Comparison of ENCODE assay signal across 18 cellular contexts in genomic region chr3:9110802-9111201, GRCh38.
DNase-seq lines count a peak whose midpoint lies in the region; ATAC-seq, FAIRE-seq and TF ChIP-seq lines count a peak whose summit lies in the region.
"Had no signal": no experiment of that assay in that cellular context is flagged by ENCODE, and none has a peak within 500 bp of the region (broad histone marks: within the 10 kb centered on the region; RNA-seq: fewer than 3 reads in every experiment).

No MANE protein-coding gene starts in this region.

- 98% methylated on average over 5 of the region's 5 CpGs; no CpG with 5 or more reads in 1 of the 2 experiments for WGBS in H1 (ENCODE audit: extremely low coverage in 1 of 2, insufficient coverage in 1 of 2, insufficient read length in 1 of 2, insufficient replicate concordance in 2 of 2, low coverage in 1 of 2, low lambda C conversion rate in 2 of 2, missing lambda C conversion rate in 1 of 2), 2 experiments

- H3K79me2 ChIP-seq in H1 (ENCODE audit: control insufficient read depth in 1 of 2, insufficient read depth in 2 of 2, low read length in 2 of 2) (no peaks in the 10 kb centered on the region), osteoblast (ENCODE audit: insufficient read depth, low read length) (no peaks in the 10 kb centered on the region)

- H2BK20ac ChIP-seq in H1 (ENCODE audit: low read length), result no peak overlapping the region; the same call in 1 of the 2 replicates

- H3K4me2 ChIP-seq in BLaER1 (peak overlapping the region; percentile 61), H1 (ENCODE audit: insufficient read depth in 1 of 2, low read depth in 2 of 2, low read length in 2 of 2) (no peak overlapping the region), osteoblast (ENCODE audit: insufficient read depth, low read length) (no peak overlapping the region)
- H3K4me2 ChIP-seq: A549, KMS-11 had no signal

- no peak overlapping the region for H3K56ac ChIP-seq in H1 (replicated peaks; ENCODE audit: insufficient read length, low read depth, low read length)

- H4K20me1 ChIP-seq in BLaER1 (no peaks in the 10 kb centered on the region), H1 (replicated peaks in 1 of 2; ENCODE audit: control insufficient read depth in 1 of 2, insufficient read depth in 2 of 2, low read length in 2 of 2) (no peaks in the 10 kb centered on the region), osteoblast (ENCODE audit: insufficient read depth, low read length) (no peaks in the 10 kb centered on the region)

- no peak overlapping the region for H2AK5ac ChIP-seq in H1 (ENCODE audit: low read depth, low read length)

- H2BK120ac ChIP-seq in H1 (replicated peaks; ENCODE audit: low read depth, low read length), result no peak overlapping the region

- no peak overlapping the region for H3K14ac ChIP-seq in H1 (ENCODE audit: insufficient read length)

- H3K27ac ChIP-seq in BLaER1 (peak overlapping the region; percentile 16; the same call in 1 of the 2 replicates), H1 (ENCODE audit: low read depth, low read length) (no peak overlapping the region), osteoblast (ENCODE audit: low read depth, low read length) (no peak overlapping the region)
- H3K27ac ChIP-seq: A549, GM23248, KMS-11 had no signal

- H3K4me1 ChIP-seq in BLaER1, result peaks cover 28% of the 10 kb centered on the region
- H3K4me1 ChIP-seq in H1 (replicated peaks in 1 of 4; ENCODE audit: control insufficient read depth in 3 of 4, insufficient read depth in 4 of 4, low read length in 3 of 4), result peaks cover 0 to 5% (median 1%) of the 10 kb centered on the region in 4 experiments; a peak in 3 of 7 replicates
- H3K4me1 ChIP-seq in osteoblast (ENCODE audit: insufficient read depth, low read length), result no peaks in the 10 kb centered on the region
- H3K4me1 ChIP-seq: A549, Caco-2 had no signal

- H4K5ac ChIP-seq in H1 (ENCODE audit: insufficient read length, low read depth, low read length), result no peak overlapping the region

- H3K4me3 ChIP-seq in BLaER1 (no peak overlapping the region), H1 (ENCODE audit: extremely low read depth in 1 of 4, insufficient read depth in 2 of 4, low read depth in 3 of 4, low read length in 4 of 4) (no peak overlapping the region), osteoblast (ENCODE audit: insufficient read depth, low read length) (no peak overlapping the region)
- H3K4me3 ChIP-seq: A549, GM23248 had no signal

- no peak for TF ChIP-seq RAD21 in H1 (IDR thresholded peaks at IDR 0.05 in 1 of 2, conservative IDR thresholded peaks at IDR 0.05 in 1 of 2; ENCODE audit: low read depth in 2 of 2, low read length in 2 of 2)

- H3K9me3 ChIP-seq in BLaER1 (peaks cover 10% of the 10 kb centered on the region; the same call in 1 of the 2 replicates), H1 (ENCODE audit: insufficient read depth in 2 of 2, low read depth in 1 of 2, low read length in 1 of 2) (no peaks in the 10 kb centered on the region), osteoblast (ENCODE audit: low read depth, low read length) (no peaks in the 10 kb centered on the region)
- H3K9me3 ChIP-seq: A549, Caco-2 had no signal

- H2AFZ ChIP-seq in H1 (ENCODE audit: low read length) (no peak overlapping the region), osteoblast (ENCODE audit: low read length) (no peak overlapping the region)
- H2AFZ ChIP-seq: GM23248 had no signal

- CTCF ChIA-PET in H1 (lab: Charles Lee; ENCODE audit: partially characterized antibody), result interaction anchor here (0.8 to 6.3 kb wide), 26 partner anchors 8 to 192 kb away, joined by 3 to 79 read pairs (median 10); no protein-coding TSS in a partner anchor

- H3K36me3 ChIP-seq in BLaER1, result no peaks in the 10 kb centered on the region
- H3K36me3 ChIP-seq in H1 (ENCODE audit: control insufficient read depth in 2 of 4, insufficient read depth in 4 of 4, low read length in 3 of 4), result no peaks in the 10 kb centered on the region
- H3K36me3 ChIP-seq in osteoblast (ENCODE audit: insufficient read depth, low read length), result no peaks in the 10 kb centered on the region

- H2BK15ac ChIP-seq in H1 (ENCODE audit: low read length), result no peak overlapping the region

- no peak for TF ChIP-seq EP300 in H1 (IDR thresholded peaks at IDR 0.05; ENCODE audit: borderline replicate concordance in 1 of 2, low read depth in 2 of 2, low read length in 2 of 2)

- DNase-seq in M059J (ENCODE audit: low read depth) (peak; percentile 9), H1 (ENCODE audit: low read depth in 1 of 2, low spot score in 2 of 2) (no peak), osteoblast (ENCODE audit: insufficient read length, low spot score, missing footprints) (peak; percentile 59), GF-D8 (lab: John Stamatoyannopoulos, UW) (no peak), kidney tubule cell (ENCODE audit: low spot score) (no peak), NCI-H1436 treated with DMSO at 0.1 percent for 48 hours (lab: John Stamatoyannopoulos, UW) (no peak)
- DNase-seq: Caco-2, DMS153, GM23248, NCI-H1092, NCI-H1694, NCI-H2227 treated with DMSO at 0.1 percent for 48 hours, NCI-H526, SIG-M5 had no signal

- no peak for ATAC-seq in GM21515 (IDR thresholded peaks at IDR 0.05; ENCODE audit: unreplicated experiment)

- H3K9ac ChIP-seq in BLaER1 (no peak overlapping the region), H1 (replicated peaks in 1 of 4; ENCODE audit: extremely low read depth in 1 of 4, low read depth in 3 of 4, low read length in 3 of 4) (no peak overlapping the region)
- H3K9ac ChIP-seq: GM23248, KMS-11 had no signal

- POLR2A ChIA-PET in H1 (lab: Charles Lee; ENCODE audit: partially characterized antibody), result interaction anchor here (2.6 kb wide), 1 partner anchor 8 kb away, joined by 10 read pairs; no protein-coding TSS in a partner anchor

- no peak overlapping the region for H2BK5ac ChIP-seq in H1 (ENCODE audit: low read depth, low read length)

- 0 out of 2 replicates have a peak overlapping the region, but pooled peaks have one; percentile 9 for H2BK12ac ChIP-seq in H1 (ENCODE audit: low read depth, low read length)

- no peak overlapping the region; the same call in 1 of the 2 replicates for H3K18ac ChIP-seq in H1 (ENCODE audit: extremely low read depth, low read length)

- H3K4ac ChIP-seq in H1 (replicated peaks; ENCODE audit: insufficient read length, low read depth, low read length), result no peak overlapping the region

- H4K91ac ChIP-seq in H1 (replicated peaks; ENCODE audit: insufficient read length, low read length), result no peak overlapping the region

- no peak for TF ChIP-seq POLR2A in H1 (IDR thresholded peaks at IDR 0.05; ENCODE audit: control extremely low read depth in 1 of 2, low read depth in 2 of 2, low read length in 2 of 2)

- H4K8ac ChIP-seq in H1 (ENCODE audit: extremely low read depth, insufficient read depth, low read length), result no peak overlapping the region

- H3K79me1 ChIP-seq in H1 (ENCODE audit: low read depth, low read length), result no peaks in the 10 kb centered on the region

- no peak for FAIRE-seq in H1 (lab: Jason Lieb, UNC)
- FAIRE-seq: A549 had no signal

- H3K23ac ChIP-seq in H1 (ENCODE audit: insufficient read length), result no peak overlapping the region

- H3K27me3 ChIP-seq in BLaER1 (no peaks in the 10 kb centered on the region), H1 (replicated peaks in 1 of 4; ENCODE audit: control insufficient read depth in 3 of 4, extremely low read depth in 1 of 4, insufficient read depth in 3 of 4, low read length in 3 of 4) (no peaks in the 10 kb centered on the region), osteoblast (ENCODE audit: insufficient read depth, low read length) (no peaks in the 10 kb centered on the region)

- H3K23me2 ChIP-seq in H1 (ENCODE audit: low read depth, low read length), result no peaks in the 10 kb centered on the region; the same call in 1 of the 2 replicates

- TF ChIP-seq CTCF in H1 (IDR thresholded peaks at IDR 0.05; ENCODE audit: control extremely low read depth in 1 of 3, insufficient read depth in 1 of 3, low read depth in 1 of 3, low read length in 3 of 3) (no peak), osteoblast (IDR thresholded peaks at IDR 0.05; ENCODE audit: extremely low read depth, low read depth, low read length) (no peak)

TF ChIP-seq in H1, 55 proteins besides CTCF, POLR2A, EP300 and RAD21 (continues in another document):
- no peak for TF ChIP-seq JUND (IDR thresholded peaks at IDR 0.05; ENCODE audit: low read length)
- no peak for TF ChIP-seq SP2 (IDR thresholded peaks at IDR 0.05; ENCODE audit: low read length)
- no peak for TF ChIP-seq YY1 (IDR thresholded peaks at IDR 0.05; ENCODE audit: low read depth, low read length)
- TF ChIP-seq BACH1 (IDR thresholded peaks at IDR 0.05; ENCODE audit: low read length), result no peak

Comparison
In these comparisons a context has a peak if more than half of its experiments do, and no peak if none do; other contexts are left out.
1. DNase-seq: peak in M059J (single experiment) and osteoblast (single experiment); none in H1 (0 of 2), GF-D8 (single experiment), kidney tubule cell (single experiment) and NCI-H1436 treated with DMSO at 0.1 percent for 48 hours (single experiment).